ENCODE assay signal across 1 cellular context in the genomic region with DNA sequence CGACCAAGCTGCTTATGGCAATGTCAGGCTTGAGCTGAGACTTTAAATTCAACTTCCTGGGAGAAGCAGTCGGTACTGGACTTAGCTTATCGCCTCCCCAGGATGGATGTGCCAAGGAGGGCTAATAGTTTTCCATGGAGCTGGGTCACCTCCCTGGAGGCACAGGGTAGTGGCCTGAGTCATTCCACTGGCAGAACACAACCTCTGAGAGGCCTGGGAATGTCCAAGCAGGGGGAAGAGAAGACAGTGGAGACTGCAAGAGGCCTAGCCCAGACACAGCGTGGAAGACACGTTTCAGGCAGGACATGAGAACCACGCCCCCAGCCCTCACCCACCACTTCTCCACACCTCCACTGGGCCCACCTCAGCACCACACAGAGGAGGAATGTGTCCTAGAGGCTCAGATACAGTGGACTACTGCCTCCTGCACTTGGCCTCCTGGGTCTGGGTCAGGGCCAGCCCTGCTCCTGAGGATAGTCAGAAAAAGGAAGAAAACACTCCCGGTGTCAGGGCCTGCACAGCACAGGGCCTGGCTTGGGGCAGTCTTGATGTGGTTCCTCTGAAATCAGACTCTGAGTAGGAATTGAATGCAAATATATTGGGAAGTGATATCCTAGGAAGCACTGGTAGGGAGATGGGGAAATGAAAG.
TF ChIP-seq lines count a peak whose summit lies in the region.

No MANE protein-coding gene starts in this region.

TF ChIP-seq in H1, 55 proteins besides CTCF, POLR2A, EP300 and RAD21 (continued from another document):
- TF ChIP-seq, protein P1, sequence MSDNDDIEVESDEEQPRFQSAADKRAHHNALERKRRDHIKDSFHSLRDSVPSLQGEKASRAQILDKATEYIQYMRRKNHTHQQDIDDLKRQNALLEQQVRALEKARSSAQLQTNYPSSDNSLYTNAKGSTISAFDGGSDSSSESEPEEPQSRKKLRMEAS (IDR thresholded peaks at IDR 0.05), result no peak
- TF ChIP-seq SP1 (IDR thresholded peaks at IDR 0.05; ENCODE audit: low read depth, low read length) (no peak), RNF2 (IDR thresholded peaks at IDR 0.05; ENCODE audit: borderline replicate concordance, low read depth, low read length, missing control alignments, poor library complexity, severe bottlenecking) (no peak), SP2 (IDR thresholded peaks at IDR 0.05; ENCODE audit: low read length) (no peak), KDM5A (IDR thresholded peaks at IDR 0.05; ENCODE audit: low read length) (no peak), TEAD4 (IDR thresholded peaks at IDR 0.05; ENCODE audit: low read depth, low read length) (no peak), ZNF274 (IDR thresholded peaks at IDR 0.05; ENCODE audit: borderline replicate concordance, extremely low read depth, low read length) (no peak), HDAC2 (IDR thresholded peaks at IDR 0.05; ENCODE audit: borderline replicate concordance in 1 of 2, low read depth in 2 of 2, low read length in 2 of 2) (no peak), KDM1A (IDR thresholded peaks at IDR 0.05; ENCODE audit: borderline replicate concordance, low read length) (no peak)
